ENCODE assay signal across 7 cellular contexts in the genomic region with DNA sequence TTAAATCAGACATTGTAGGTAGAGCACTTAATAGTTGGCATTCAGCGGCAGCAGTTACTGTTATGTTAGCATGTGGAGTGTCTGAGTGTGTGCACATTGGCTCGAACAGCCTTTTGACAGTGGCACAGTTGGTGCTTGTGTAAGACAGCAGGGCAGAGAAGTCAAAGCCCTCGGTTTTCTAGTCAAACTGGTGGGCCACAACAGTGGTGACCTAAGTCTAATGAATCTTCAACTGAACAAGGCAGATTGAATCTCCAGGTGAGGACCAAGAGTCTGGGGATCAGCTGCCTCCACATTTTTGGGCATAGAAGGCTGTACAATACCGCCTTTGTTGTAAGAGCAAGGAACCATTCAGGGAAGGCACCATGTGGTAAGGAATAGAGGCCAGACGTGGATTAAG. TPM values are rescaled to one million over a fixed set of nuclear protein-coding genes. Genes with fewer than 3 reads are reported as not detected.
A peak's percentile ranks its signal among the peaks of the same experiment; 100 is the strongest.
DNase-seq lines count a peak whose midpoint lies in the region; ATAC-seq and TF ChIP-seq lines count a peak whose summit lies in the region.
"Not testable (repeated sequence)": the region's sequence is repeated elsewhere in the genome, so short reads cannot be mapped to it uniquely, and the experiment has no call there.

No MANE protein-coding gene starts in this region.

- H3K27ac Mint-ChIP-seq in activated CD4-positive, alpha-beta T cell treated with anti-CD3 and anti-CD28 coated beads for 36 hours: peak overlapping the region; percentile 13
- not testable (repeated sequence) for H3K27ac Mint-ChIP-seq in memory B cell

- CTCF ChIA-PET in activated CD4-positive, alpha-beta T cell treated with anti-CD3 and anti-CD28 coated beads for 36 hours (lab: Charles Lee): interaction anchor here (1.3 to 1.9 kb wide), 3 partner anchors 11 to 59 kb away, joined by 4 to 7 read pairs (median 6); no protein-coding TSS in a partner anchor

- H3K27ac ChIP-seq in psoas muscle: not testable (repeated sequence)

- H3K9me3 Mint-ChIP-seq in activated CD4-positive, alpha-beta T cell treated with anti-CD3 and anti-CD28 coated beads for 36 hours (ENCODE audit: low read depth); memory B cell: not testable (repeated sequence)

- not testable (repeated sequence) for TF ChIP-seq POLR2A in NB4 (IDR thresholded peaks at IDR 0.05; ENCODE audit: extremely low read depth, insufficient read length)

- not testable (repeated sequence) for H3K27me3 ChIP-seq in adipocyte (replicated peaks; ENCODE audit: control insufficient read depth, insufficient read depth, low read length); psoas muscle (ENCODE audit: insufficient read depth in 3 of 3, low read length in 2 of 3)

- H3K9ac ChIP-seq in ES-I3 (ENCODE audit: low read depth, low read length): peak overlapping the region; percentile 96; the same call in 1 of the 2 replicates
- peak overlapping the region; percentile 97 for H3K9ac ChIP-seq in adipocyte (ENCODE audit: low read length)

- H3K4me1 ChIP-seq in ES-I3 (ENCODE audit: insufficient read depth, low read length): not testable (repeated sequence)
- H3K4me1 ChIP-seq in adipocyte (ENCODE audit: control insufficient read depth, insufficient read depth, low read length) (peaks cover 15% of the 10 kb centered on the region), psoas muscle (peaks cover 12% of the 10 kb centered on the region)

- not testable (repeated sequence) for H3K36me3 ChIP-seq in ES-I3 (ENCODE audit: insufficient read depth, low read length); adipocyte (ENCODE audit: control insufficient read depth, insufficient read depth, low read length, severe bottlenecking)
- H3K36me3 ChIP-seq in psoas muscle (ENCODE audit: insufficient read depth in 1 of 2, low read depth in 1 of 2): peaks cover 2 to 17% of the 10 kb centered on the region in 2 donors

- intact Hi-C loops in activated CD4-positive, alpha-beta T cell treated with anti-CD3 and anti-CD28 coated beads for 36 hours (cut with DNase I, micrococcal nuclease): loop anchor here (2.0 to 5.0 kb wide), 7 partner anchors 57 to 381 kb away; partner anchors contain the start of genes ZNF2 (in 1 of the 2) and ZNF892 (in 1 of the 2)
- intact Hi-C loops in psoas muscle (cut with DNase I): loop anchor here in 1 of 2 donors (5.0 kb wide), 2 partner anchors 57 to 237 kb away; partner anchors contain the start of gene ZNF2

- not testable (repeated sequence) for TF ChIP-seq CTCF in NB4 (IDR thresholded peaks at IDR 0.05; ENCODE audit: low read depth, low read length); epithelial cell of proximal tubule (conservative IDR thresholded peaks at IDR 0.05; ENCODE audit: low read depth, low read length); psoas muscle (IDR thresholded peaks at IDR 0.05)

- not testable (repeated sequence) for DNase-seq in NB4 (ENCODE audit: low read depth); activated CD4-positive, alpha-beta T cell treated with anti-CD3 and anti-CD28 coated beads for 36 hours; adipocyte (ENCODE audit: low read depth); epithelial cell of proximal tubule (ENCODE audit: low read depth); memory B cell (ENCODE audit: low spot score in 2 of 2); psoas muscle

- POLR2A ChIA-PET in activated CD4-positive, alpha-beta T cell treated with anti-CD3 and anti-CD28 coated beads for 36 hours (lab: Charles Lee): not testable (repeated sequence)

- WGBS in psoas muscle, 3 donors: 77 to 80% (median 77%) methylated on average over 5 of the region's 5 CpGs

- H3K27me3 Mint-ChIP-seq in activated CD4-positive, alpha-beta T cell treated with anti-CD3 and anti-CD28 coated beads for 36 hours; memory B cell: not testable (repeated sequence)

- peak overlapping the region; percentile 91 for H3K4me3 Mint-ChIP-seq in activated CD4-positive, alpha-beta T cell treated with anti-CD3 and anti-CD28 coated beads for 36 hours
- H3K4me3 Mint-ChIP-seq in memory B cell: peak overlapping the region; percentile 96

- not testable (repeated sequence) for ATAC-seq in activated CD4-positive, alpha-beta T cell treated with anti-CD3 and anti-CD28 coated beads for 36 hours; memory B cell (ENCODE audit: low read depth); psoas muscle

- H3K4me3 ChIP-seq in NB4 (ENCODE audit: low read depth, low read length) (peak overlapping the region; percentile 95), adipocyte (ENCODE audit: low read length) (peak overlapping the region; percentile 85), epithelial cell of proximal tubule (ENCODE audit: low read depth, low read length) (peak overlapping the region; percentile 99), psoas muscle (peak overlapping the region; percentile 97)

- not testable (repeated sequence) for H3K9me3 ChIP-seq in ES-I3 (ENCODE audit: control insufficient read depth, insufficient read depth, low read length); adipocyte (ENCODE audit: control insufficient read depth, low read length); psoas muscle

- not testable (repeated sequence) for H3K36me3 Mint-ChIP-seq in activated CD4-positive, alpha-beta T cell treated with anti-CD3 and anti-CD28 coated beads for 36 hours (ENCODE audit: low read depth); memory B cell

- peaks cover 16% of the 10 kb centered on the region for H3K4me1 Mint-ChIP-seq in activated CD4-positive, alpha-beta T cell treated with anti-CD3 and anti-CD28 coated beads for 36 hours
- H3K4me1 Mint-ChIP-seq in memory B cell: peaks cover 12% of the 10 kb centered on the region

RNA-seq across cellular contexts. Expression of gene FAHD2A, which starts 1.3 kb away (rescaled TPM):
- 10 to 100 TPM; 37.9 to 41.2 TPM for total RNA-seq in activated CD4-positive, alpha-beta T cell treated with anti-CD3 and anti-CD28 coated beads for 36 hours
- total RNA-seq in epithelial cell of proximal tubule (31.4 and 32.5 TPM in 2 replicates), psoas muscle (10 to 100 TPM; 21.9 to 39.0 (median 29.8) TPM)
- polyA plus RNA-seq in psoas muscle: 10 to 100 TPM; 23.0 to 29.8 (median 26.0) TPM
